13 cellular contexts compared by ENCODE assay signal in the genomic region with DNA sequence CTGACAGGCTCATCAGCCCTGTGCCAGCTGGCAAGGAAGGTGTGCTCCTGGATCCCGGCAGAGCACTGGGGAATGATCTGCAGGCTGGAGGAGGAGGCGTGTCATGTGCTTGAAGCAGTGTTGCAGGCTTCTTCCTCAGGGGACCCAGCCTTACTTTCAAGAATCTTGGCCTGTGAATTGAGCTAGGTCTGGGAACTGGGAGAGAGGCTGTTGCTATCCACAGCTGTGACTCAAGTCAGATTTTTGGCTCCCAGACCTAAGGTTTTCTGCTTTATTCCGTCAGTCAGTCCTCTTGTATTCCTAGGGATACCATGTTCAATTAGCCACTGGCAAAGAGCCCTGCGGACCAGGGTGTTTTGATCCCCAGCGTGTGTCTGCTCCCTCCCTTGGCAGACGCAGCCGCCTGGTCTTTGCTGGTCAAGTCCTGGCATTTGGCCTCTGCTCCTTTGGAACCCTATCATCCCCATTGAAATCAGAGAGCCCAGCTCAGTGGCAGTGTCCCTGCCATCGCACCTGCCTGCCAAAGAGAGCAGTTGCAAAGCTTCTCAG. TPM values are rescaled to one million over a fixed set of nuclear protein-coding genes. Genes with fewer than 3 reads are reported as not detected.
A peak's percentile ranks its signal among the peaks of the same experiment; 100 is the strongest.
DNase-seq lines count a peak whose midpoint lies in the region; ATAC-seq and TF ChIP-seq lines count a peak whose summit lies in the region.
"Had no signal": no experiment of that assay in that cellular context is flagged by ENCODE, and none has a peak within 500 bp of the region (broad histone marks: within the 10 kb centered on the region; RNA-seq: fewer than 3 reads in every experiment).

No MANE protein-coding gene starts in this region.

- H3K36me3 ChIP-seq in esophagus muscularis mucosa (no peaks in the 10 kb centered on the region), left lung (no peaks in the 10 kb centered on the region), thoracic aorta (no peaks in the 10 kb centered on the region)
- H3K36me3 ChIP-seq: adrenal gland had no signal

- H3K27ac ChIP-seq in esophagus muscularis mucosa (replicated peaks in 1 of 4): peak overlapping the region; percentile 20 to 66 (median 63)
- no peak overlapping the region for H3K27ac ChIP-seq in left lung
- peak overlapping the region; percentile 42 to 80 for H3K27ac ChIP-seq in thoracic aorta
- H3K27ac ChIP-seq: 22Rv1, adrenal gland had no signal

- H3K27me3 ChIP-seq in esophagus muscularis mucosa (no peaks in the 10 kb centered on the region), left lung (no peaks in the 10 kb centered on the region), thoracic aorta (replicated peaks; ENCODE audit: insufficient read depth) (no peaks in the 10 kb centered on the region)
- H3K27me3 ChIP-seq: adrenal gland had no signal

- peaks cover 18 to 22% (median 19%) of the 10 kb centered on the region in 4 donors for H3K4me1 ChIP-seq in esophagus muscularis mucosa
- H3K4me1 ChIP-seq in left lung: no peaks in the 10 kb centered on the region
- peaks cover 16 to 21% of the 10 kb centered on the region in 2 donors for H3K4me1 ChIP-seq in thoracic aorta (ENCODE audit: control insufficient read depth in 1 of 2, low read depth in 2 of 2)
- H3K4me1 ChIP-seq: adrenal gland had no signal

- DNase-seq in DMS 273 (lab: John Stamatoyannopoulos, UW; ENCODE audit: unreplicated experiment): peak; percentile 40
- no peak for DNase-seq in DMS 273 treated with DMSO at 0.1 percent for 48 hours (lab: John Stamatoyannopoulos, UW)
- no peak for DNase-seq in esophagus muscularis mucosa (ENCODE audit: extremely low spot score)
- DNase-seq in left lung: no peak
- DNase-seq in thoracic aorta (ENCODE audit: low spot score): peak; percentile 33
- DNase-seq in NCI-H524 (lab: John Stamatoyannopoulos, UW): no peak
- DNase-seq in stimulated activated naive CD4-positive, alpha-beta T cell (lab: John Stamatoyannopoulos, UW): no peak
- DNase-seq: DND-41, NCI-H2107, RPMI8226 had no signal

- ATAC-seq in left lung (peak; percentile 59), thoracic aorta (ENCODE audit: insufficient number of reproducible peaks, low FRiP score, low read depth) (peak; percentile 78), GM18870 (IDR thresholded peaks at IDR 0.05; ENCODE audit: unreplicated experiment) (no peak)

- TF ChIP-seq EP300 in esophagus muscularis mucosa (IDR thresholded peaks at IDR 0.05): no peak

- intact Hi-C loops in esophagus muscularis mucosa (cut with DNase I) (no loop called here), left lung (cut with DNase I) (no loop called here)

- TF ChIP-seq CTCF in esophagus muscularis mucosa (IDR thresholded peaks at IDR 0.05) (no peak), left lung (IDR thresholded peaks at IDR 0.05) (no peak), thoracic aorta (IDR thresholded peaks at IDR 0.05) (no peak)

- H3K4me3 ChIP-seq in esophagus muscularis mucosa (no peak overlapping the region), left lung (no peak overlapping the region), thoracic aorta (peak overlapping the region; percentile 52)
- H3K4me3 ChIP-seq: adrenal gland had no signal

- 20% methylated on average over 8 of the region's 8 CpGs for WGBS in esophagus muscularis mucosa

- no peak for TF ChIP-seq POLR2A in esophagus muscularis mucosa (IDR thresholded peaks at IDR 0.05; ENCODE audit: low read depth)

- H3K9me3 ChIP-seq in esophagus muscularis mucosa (peaks cover 0 to 14% (median 3%) of the 10 kb centered on the region in 4 donors), left lung (peaks cover 0 to 4% of the 10 kb centered on the region in 2 donors), thoracic aorta (no peaks in the 10 kb centered on the region)
- H3K9me3 ChIP-seq: adrenal gland had no signal

RNA-seq across cellular contexts. Expression of a gene that starts 32.4 kb away (rescaled TPM):
- total RNA-seq in esophagus muscularis mucosa (10 to 100 TPM; 19.9 to 42.1 (median 33.9) TPM), left lung (10 to 100 TPM; 16.6 to 27.0 TPM), thoracic aorta (10 to 100 TPM; 30.3 to 48.7 TPM)

Comparison
In these comparisons a context has a peak if more than half of its experiments do, and no peak if none do; other contexts are left out.
1. DNase-seq: peak in DMS 273 (single experiment) and thoracic aorta (single experiment); none in DMS 273 treated with DMSO at 0.1 percent for 48 hours (single experiment), esophagus muscularis mucosa (single experiment), left lung (0 of 2), NCI-H524 (0 of 2) and stimulated activated naive CD4-positive, alpha-beta T cell (0 of 6).
2. H3K27ac ChIP-seq: peak in esophagus muscularis mucosa (4 of 4) and thoracic aorta (2 of 2); none in left lung (0 of 2).